In the genomic region with DNA sequence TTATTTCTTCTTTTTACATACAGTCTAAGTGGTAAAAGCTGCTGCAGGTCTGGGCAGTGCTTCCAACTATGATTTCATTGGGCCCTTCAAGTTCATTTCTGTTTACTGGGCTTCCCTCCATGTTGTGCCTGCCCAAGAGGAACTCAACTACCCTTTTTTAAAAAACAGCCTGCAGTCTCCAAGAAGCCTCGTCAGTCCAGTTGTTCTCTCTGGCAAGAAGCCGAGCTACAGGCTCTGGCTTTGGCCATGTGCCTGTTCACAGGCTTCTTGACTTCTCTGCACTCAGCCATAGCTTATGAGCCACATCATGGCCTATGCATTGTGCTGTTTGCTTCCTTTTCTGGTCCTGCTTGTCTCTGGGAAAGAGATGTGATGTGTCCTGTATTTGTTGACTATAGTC, we compare ENCODE assay signal across 17 cellular contexts.
DNase-seq lines count a peak whose midpoint lies in the region; ATAC-seq, FAIRE-seq and TF ChIP-seq lines count a peak whose summit lies in the region.
"Had no signal": no experiment of that assay in that cellular context is flagged by ENCODE, and none has a peak within 500 bp of the region (broad histone marks: within the 10 kb centered on the region; RNA-seq: fewer than 3 reads in every experiment).

No MANE protein-coding gene starts in this region.

- ATAC-seq in Right ventricle myocardium superior (ENCODE audit: poor library complexity), result peak; percentile 77
- ATAC-seq in HepG2, result no peak
- no peak for ATAC-seq in HG03565 (IDR thresholded peaks at IDR 0.05; ENCODE audit: unreplicated experiment)
- no peak for ATAC-seq in stimulated activated naive CD8-positive, alpha-beta T cell treated with anti-CD3 and anti-CD28 coated beads, Interleukin-15, amount 100 ng/mL, for 72 hours
- ATAC-seq: activated T-cell treated with anti-CD3 and anti-CD28 coated beads, Interleukin-2, amount 50 U/mL, for 72 hours; natural killer cell treated with Interleukin-12 subunit alpha and Interleukin-12 subunit beta and Interleukin-15 and Interleukin-18, amount 100 ng/mL, for 72 hours had no signal

- POLR2A ChIA-PET in H1 (lab: Charles Lee; ENCODE audit: partially characterized antibody), result no interaction called here
- POLR2A ChIA-PET in HepG2 (lab: Yijun Ruan, JAX), result interaction anchor here (1.1 kb wide), 1 partner anchor 9 kb away, joined by 3 read pairs; no protein-coding TSS in a partner anchor

- TF ChIP-seq CTCF in H1 (IDR thresholded peaks at IDR 0.05; ENCODE audit: control extremely low read depth in 1 of 3, insufficient read depth in 1 of 3, low read depth in 1 of 3, low read length in 3 of 3) (no peak), HepG2 (CRISPR knock-in tag; IDR thresholded peaks at IDR 0.05) (no peak), type B pancreatic cell (conservative IDR thresholded peaks at IDR 0.05) (no peak)

- H4K8ac ChIP-seq in H1 (ENCODE audit: extremely low read depth, insufficient read depth, low read length), result no peak overlapping the region

- no peak overlapping the region for H3K27ac Mint-ChIP-seq in type B pancreatic cell
- no peak overlapping the region for H3K27ac Mint-ChIP-seq in stimulated activated naive CD8-positive, alpha-beta T cell treated with anti-CD3 and anti-CD28 coated beads, Interleukin-15, amount 100 ng/mL, for 72 hours
- H3K27ac Mint-ChIP-seq: activated T-cell treated with anti-CD3 and anti-CD28 coated beads, Interleukin-2, amount 50 U/mL, for 72 hours; brain; natural killer cell treated with Interleukin-12 subunit alpha and Interleukin-12 subunit beta and Interleukin-15 and Interleukin-18, amount 100 ng/mL, for 72 hours had no signal

- no peaks in the 10 kb centered on the region for H3K4me1 ChIP-seq in H1 (replicated peaks in 1 of 4; ENCODE audit: control insufficient read depth in 3 of 4, insufficient read depth in 4 of 4, low read length in 3 of 4)
- H3K4me1 ChIP-seq in HepG2 (ENCODE audit: insufficient read depth, low read length), result peaks cover 40% of the 10 kb centered on the region
- H3K4me1 ChIP-seq: HAP-1, transverse colon had no signal

- H3K4me1 Mint-ChIP-seq in type B pancreatic cell (ENCODE audit: unreplicated experiment), result peaks cover 6% of the 10 kb centered on the region
- H3K4me1 Mint-ChIP-seq in stimulated activated naive CD8-positive, alpha-beta T cell treated with anti-CD3 and anti-CD28 coated beads, Interleukin-15, amount 100 ng/mL, for 72 hours, result no peaks in the 10 kb centered on the region
- H3K4me1 Mint-ChIP-seq: brain had no signal

- no TSS peak for BruUV-seq in HepG2 (replicated peaks; lab: Mats Ljungman, UMichigan)

- intact Hi-C loops in Right ventricle myocardium superior (cut with DNase I), result no loop called here
- intact Hi-C loops in cardiac septum (cut with DNase I), result no loop called here
- intact Hi-C loops in HepG2 (cut with micrococcal nuclease; ENCODE audit: unreplicated experiment), result no loop called here

- H3K56ac ChIP-seq in H1 (replicated peaks; ENCODE audit: insufficient read length, low read depth, low read length), result no peak overlapping the region

- H3K23me2 ChIP-seq in H1 (ENCODE audit: low read depth, low read length), result no peaks in the 10 kb centered on the region

- DNase-seq in Right ventricle myocardium superior (peak; percentile 48), cardiac septum (ENCODE audit: low spot score) (no peak), H1 (ENCODE audit: low read depth in 1 of 2, low spot score in 2 of 2) (no peak), HepG2 (ENCODE audit: low spot score) (no peak), NCI-H524 treated with DMSO at 0.1 percent for 48 hours (lab: John Stamatoyannopoulos, UW) (no peak), type B pancreatic cell (ENCODE audit: extremely low spot score, unreplicated experiment) (no peak)
- DNase-seq in stimulated activated naive CD8-positive, alpha-beta T cell treated with anti-CD3 and anti-CD28 coated beads, Interleukin-15, amount 100 ng/mL, for 72 hours, result no peak
- DNase-seq: activated CD4-positive, alpha-beta T cell treated with anti-CD3 and anti-CD28 coated beads for 48 hours; activated T-cell treated with anti-CD3 and anti-CD28 coated beads, Interleukin-2, amount 50 U/mL, for 72 hours; NCI-H146; transverse colon had no signal

- FAIRE-seq in H1 (lab: Jason Lieb, UNC), result no peak
- no peak for FAIRE-seq in HepG2 (lab: Jason Lieb, UNC)
- FAIRE-seq: GM12892 had no signal

- H3K4me3 Mint-ChIP-seq in type B pancreatic cell, result no peak overlapping the region
- no peak overlapping the region for H3K4me3 Mint-ChIP-seq in stimulated activated naive CD8-positive, alpha-beta T cell treated with anti-CD3 and anti-CD28 coated beads, Interleukin-15, amount 100 ng/mL, for 72 hours
- H3K4me3 Mint-ChIP-seq: activated T-cell treated with anti-CD3 and anti-CD28 coated beads, Interleukin-2, amount 50 U/mL, for 72 hours; brain; natural killer cell treated with Interleukin-12 subunit alpha and Interleukin-12 subunit beta and Interleukin-15 and Interleukin-18, amount 100 ng/mL, for 72 hours had no signal

- no peak overlapping the region for H3K4me2 ChIP-seq in H1 (ENCODE audit: insufficient read depth in 1 of 2, low read depth in 2 of 2, low read length in 2 of 2)
- H3K4me2 ChIP-seq in HepG2 (ENCODE audit: low read depth, low read length), result peak overlapping the region; percentile 9; the same call in 1 of the 2 replicates

- H3K27me3 ChIP-seq in H1 (replicated peaks in 1 of 4; ENCODE audit: control insufficient read depth in 3 of 4, extremely low read depth in 1 of 4, insufficient read depth in 3 of 4, low read length in 3 of 4) (no peaks in the 10 kb centered on the region), HepG2 (ENCODE audit: control insufficient read depth in 1 of 2, insufficient read depth in 2 of 2, low read length in 2 of 2) (no peaks in the 10 kb centered on the region)
- H3K27me3 ChIP-seq: transverse colon had no signal

- TF ChIP-seq EP300 in H1 (IDR thresholded peaks at IDR 0.05; ENCODE audit: borderline replicate concordance in 1 of 2, low read depth in 2 of 2, low read length in 2 of 2) (no peak), HepG2 (IDR thresholded peaks at IDR 0.05; ENCODE audit: low read depth in 2 of 2, low read length in 2 of 2) (no peak), HepG2 (CRISPR knock-in tag; IDR thresholded peaks at IDR 0.05; ENCODE audit: borderline replicate concordance) (no peak)

- no peak overlapping the region for H2AK5ac ChIP-seq in H1 (ENCODE audit: low read depth, low read length)

- H3K36me3 ChIP-seq in H1 (ENCODE audit: control insufficient read depth in 2 of 4, insufficient read depth in 4 of 4, low read length in 3 of 4) (no peaks in the 10 kb centered on the region), HepG2 (replicated peaks in 1 of 2; ENCODE audit: control insufficient read depth in 1 of 2, insufficient read depth in 2 of 2, low read length in 2 of 2) (no peaks in the 10 kb centered on the region)
- H3K36me3 ChIP-seq: HAP-1, transverse colon had no signal

- H3K27ac ChIP-seq in H1 (ENCODE audit: low read depth, low read length), result no peak overlapping the region
- no peak overlapping the region for H3K27ac ChIP-seq in HepG2 (ENCODE audit: extremely low read length, insufficient read depth, low read length)
- H3K27ac ChIP-seq: skin epidermis, transverse colon had no signal

- 0 out of 2 replicates have a peak overlapping the region, but pooled peaks have one; percentile 87 for H2BK20ac ChIP-seq in H1 (ENCODE audit: low read length)

- no peaks in the 10 kb centered on the region for H3K36me3 Mint-ChIP-seq in type B pancreatic cell
- H3K36me3 Mint-ChIP-seq: brain; natural killer cell treated with Interleukin-12 subunit alpha and Interleukin-12 subunit beta and Interleukin-15 and Interleukin-18, amount 100 ng/mL, for 72 hours had no signal

- H3K4ac ChIP-seq in H1 (replicated peaks; ENCODE audit: insufficient read length, low read depth, low read length), result no peak overlapping the region

- no peak overlapping the region; the same call in 1 of the 2 replicates for H2BK12ac ChIP-seq in H1 (ENCODE audit: low read depth, low read length)

- no peak overlapping the region; the same call in 1 of the 2 replicates for H3K18ac ChIP-seq in H1 (ENCODE audit: extremely low read depth, low read length)

- CTCF ChIA-PET in H1 (lab: Charles Lee; ENCODE audit: partially characterized antibody) (interaction anchor here (0.7 to 1.5 kb wide), 2 partner anchors 25 to 90 kb away, joined by 3 read pairs; no protein-coding TSS in a partner anchor), HepG2 (lab: Yijun Ruan, JAX; ENCODE audit: low intra/inter-chr PET ratio, low total read pairs) (no interaction called here)

- in situ Hi-C loops in HepG2 (cut with HindIII; ENCODE audit: extremely low pct_ligation_motif_present, low pct_unique_long_range_greater_than_20kb), result no loop called here

- H3K79me2 ChIP-seq in H1 (ENCODE audit: control insufficient read depth in 1 of 2, insufficient read depth in 2 of 2, low read length in 2 of 2) (no peaks in the 10 kb centered on the region), HepG2 (ENCODE audit: insufficient read depth, low read length) (no peaks in the 10 kb centered on the region)

- TF ChIP-seq RAD21 in H1 (IDR thresholded peaks at IDR 0.05 in 1 of 2, conservative IDR thresholded peaks at IDR 0.05 in 1 of 2; ENCODE audit: low read depth in 2 of 2, low read length in 2 of 2), result no peak
- no peak for TF ChIP-seq RAD21 in HepG2 (CRISPR knock-in tag; IDR thresholded peaks at IDR 0.05)

- no peaks in the 10 kb centered on the region for H3K9me3 Mint-ChIP-seq in type B pancreatic cell
- H3K9me3 Mint-ChIP-seq in stimulated activated naive CD8-positive, alpha-beta T cell treated with anti-CD3 and anti-CD28 coated beads, Interleukin-15, amount 100 ng/mL, for 72 hours, result no peaks in the 10 kb centered on the region
- H3K9me3 Mint-ChIP-seq: activated T-cell treated with anti-CD3 and anti-CD28 coated beads, Interleukin-2, amount 50 U/mL, for 72 hours; brain; natural killer cell treated with Interleukin-12 subunit alpha and Interleukin-12 subunit beta and Interleukin-15 and Interleukin-18, amount 100 ng/mL, for 72 hours had no signal

- no peak overlapping the region; the same call in 1 of the 2 replicates for H2BK5ac ChIP-seq in H1 (ENCODE audit: low read depth, low read length)

- H2BK120ac ChIP-seq in H1 (replicated peaks; ENCODE audit: low read depth, low read length), result no peak overlapping the region

- H3K79me1 ChIP-seq in H1 (ENCODE audit: low read depth, low read length), result no peaks in the 10 kb centered on the region

- no peak overlapping the region for H2BK15ac ChIP-seq in H1 (ENCODE audit: low read length)

- H4K20me1 ChIP-seq in H1 (replicated peaks in 1 of 2; ENCODE audit: control insufficient read depth in 1 of 2, insufficient read depth in 2 of 2, low read length in 2 of 2) (no peaks in the 10 kb centered on the region), HepG2 (ENCODE audit: insufficient read depth, low read length) (no peaks in the 10 kb centered on the region)

- H3K23ac ChIP-seq in H1 (ENCODE audit: insufficient read length), result no peak overlapping the region

- no peaks in the 10 kb centered on the region for H3K27me3 Mint-ChIP-seq in type B pancreatic cell
- no peaks in the 10 kb centered on the region for H3K27me3 Mint-ChIP-seq in stimulated activated naive CD8-positive, alpha-beta T cell treated with anti-CD3 and anti-CD28 coated beads, Interleukin-15, amount 100 ng/mL, for 72 hours
- H3K27me3 Mint-ChIP-seq: brain had no signal

- no peak overlapping the region for H3K9ac ChIP-seq in H1 (replicated peaks in 1 of 4; ENCODE audit: extremely low read depth in 1 of 4, low read depth in 3 of 4, low read length in 3 of 4)
- no peak overlapping the region for H3K9ac ChIP-seq in HepG2 (ENCODE audit: insufficient read depth, low read depth, low read length)

- H3K14ac ChIP-seq in H1 (ENCODE audit: insufficient read length), result no peak overlapping the region

- 100% methylated on average over 2 of the region's 2 CpGs; no CpG with 5 or more reads in 1 of the 2 experiments for WGBS in H1 (ENCODE audit: extremely low coverage in 1 of 2, insufficient coverage in 1 of 2, insufficient read length in 1 of 2, insufficient replicate concordance in 2 of 2, low coverage in 1 of 2, low lambda C conversion rate in 2 of 2, missing lambda C conversion rate in 1 of 2), 2 experiments
- WGBS in HepG2 (ENCODE audit: low lambda C conversion rate), result 15% methylated on average over 2 of the region's 2 CpGs

- H2AFZ ChIP-seq in H1 (ENCODE audit: low read length) (peak overlapping the region; percentile 82), HepG2 (ENCODE audit: low read length) (no peak overlapping the region)

- H3K4me3 ChIP-seq in H1 (ENCODE audit: extremely low read depth in 1 of 4, insufficient read depth in 2 of 4, low read depth in 3 of 4, low read length in 4 of 4) (no peak overlapping the region), HepG2 (replicated peaks in 1 of 3; ENCODE audit: insufficient read depth in 1 of 3, low read depth in 2 of 3, low read length in 3 of 3) (no peak overlapping the region)
- H3K4me3 ChIP-seq: HAP-1, skin epidermis, transverse colon had no signal

- peak overlapping the region; percentile 82 for H4K91ac ChIP-seq in H1 (replicated peaks; ENCODE audit: insufficient read length, low read length)

- no peak overlapping the region for H4K5ac ChIP-seq in H1 (ENCODE audit: insufficient read length, low read depth, low read length)

- H3K9me3 ChIP-seq in H1 (ENCODE audit: insufficient read depth in 2 of 2, low read depth in 1 of 2, low read length in 1 of 2) (no peaks in the 10 kb centered on the region), HepG2 (ENCODE audit: low read length) (no peaks in the 10 kb centered on the region)
- H3K9me3 ChIP-seq: HAP-1, transverse colon had no signal

- no peak for TF ChIP-seq POLR2A in H1 (IDR thresholded peaks at IDR 0.05; ENCODE audit: control extremely low read depth in 1 of 2, low read depth in 2 of 2, low read length in 2 of 2)
- TF ChIP-seq POLR2A in HepG2 (IDR thresholded peaks at IDR 0.05; ENCODE audit: insufficient read depth in 1 of 2, low read depth in 2 of 2, low read length in 2 of 2), result no peak
